1 cellular context compared by ENCODE assay signal in genomic region chr12:62192486-62193250, GRCh38.
A peak's percentile ranks its signal among the peaks of the same experiment; 100 is the strongest.
TF ChIP-seq lines count a peak whose summit lies in the region.

No MANE protein-coding gene starts in this region.

TF ChIP-seq in H1, 55 proteins besides CTCF, POLR2A, EP300 and RAD21:
- TF ChIP-seq MAX (IDR thresholded peaks at IDR 0.05) (no peak), ZNF274 (IDR thresholded peaks at IDR 0.05; ENCODE audit: borderline replicate concordance, extremely low read depth, low read length) (no peak), YY1 (IDR thresholded peaks at IDR 0.05; ENCODE audit: low read depth, low read length) (no peak), BACH1 (IDR thresholded peaks at IDR 0.05; ENCODE audit: low read length) (no peak), ASH2L (IDR thresholded peaks at IDR 0.05; ENCODE audit: low read length) (peak; percentile 49), EGR1 (IDR thresholded peaks at IDR 0.05; ENCODE audit: borderline replicate concordance, low read depth, low read length) (no peak), TAF7 (optimal IDR thresholded peaks at IDR 0.05; ENCODE audit: borderline replicate concordance, low read depth, low read length) (no peak), BRCA1 (IDR thresholded peaks at IDR 0.05; ENCODE audit: low read depth, low read length) (no peak), KDM1A (IDR thresholded peaks at IDR 0.05; ENCODE audit: borderline replicate concordance, low read length) (no peak), CTBP2 (IDR thresholded peaks at IDR 0.05; ENCODE audit: borderline replicate concordance, insufficient read depth, insufficient read length, low read length) (no peak), NANOG (IDR thresholded peaks at IDR 0.05; ENCODE audit: insufficient read depth, low read depth, low read length, poor library complexity, severe bottlenecking) (no peak), SP1 (IDR thresholded peaks at IDR 0.05; ENCODE audit: low read depth, low read length) (no peak), POU5F1 (IDR thresholded peaks at IDR 0.05; ENCODE audit: low read depth, low read length) (no peak), HDAC2 (IDR thresholded peaks at IDR 0.05; ENCODE audit: borderline replicate concordance in 1 of 2, low read depth in 2 of 2, low read length in 2 of 2) (0 out of 4 replicates have a peak, but pooled peaks of 1 of the 2 experiments have one; percentile 57), SIN3A (conservative IDR thresholded peaks at IDR 0.05 in 1 of 2, IDR thresholded peaks at IDR 0.05 in 1 of 2; ENCODE audit: low read depth in 1 of 2, low read length in 2 of 2) (peak in 1 of 2 experiments; percentile 55; a peak in 1 of 4 replicates)
